In the genomic region with DNA sequence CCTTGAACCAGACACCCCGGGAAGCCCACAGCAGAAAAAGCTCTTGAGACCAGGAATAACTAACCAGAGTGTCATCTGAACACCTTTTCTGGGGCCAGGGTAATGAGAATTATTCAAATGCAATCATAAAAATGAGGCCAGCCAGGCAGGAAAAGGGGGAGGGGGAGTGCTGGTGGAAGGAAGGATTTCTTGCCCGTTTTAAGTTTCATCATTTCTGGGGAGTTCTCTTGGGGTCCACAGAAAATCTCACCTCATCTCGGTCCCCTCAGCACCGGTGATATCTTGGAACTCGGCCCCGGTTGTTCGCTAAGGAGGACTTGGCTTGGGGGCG, we compare ENCODE assay signal across 7 cellular contexts. TPM values are rescaled to one million over a fixed set of nuclear protein-coding genes. Genes with fewer than 3 reads are reported as not detected.
A peak's percentile ranks its signal among the peaks of the same experiment; 100 is the strongest.
DNase-seq lines count a peak whose midpoint lies in the region; ATAC-seq, FAIRE-seq and TF ChIP-seq lines count a peak whose summit lies in the region.

No MANE protein-coding gene starts in this region.

- no peak overlapping the region for H2BK5ac ChIP-seq in IMR-90 (ENCODE audit: low read depth, low read length, poor library complexity, severe bottlenecking)

- no peaks in the 10 kb centered on the region for H3K36me3 Mint-ChIP-seq in activated T-helper 1 cell treated with anti-CD3 and anti-CD28 coated beads, Interleukin-12 subunit alpha, Interleukin-12 subunit beta, Interleukin-2, Interleukin-4 antibody, amounts not matched to agents 30 ng/mL and 10 ng/mL and 1 ng/mL, durations not matched to agents 14 hours and 24 hours and 36 hours (ENCODE audit: low read depth)

- H3K9me3 ChIP-seq in IMR-90 (ENCODE audit: control insufficient read depth, insufficient read depth, low read length) (no peaks in the 10 kb centered on the region), iPS-20b (ENCODE audit: insufficient read depth, low read depth, low read length) (no peaks in the 10 kb centered on the region), smooth muscle cell (replicated peaks; ENCODE audit: low read depth) (no peaks in the 10 kb centered on the region)

- WGBS in IMR-90 (ENCODE audit: extremely low coverage in 2 of 2, insufficient read length in 1 of 2), 2 experiments = no CpG with 5 or more reads among the region's 8 CpGs
- WGBS in smooth muscle cell (ENCODE audit: low lambda C conversion rate) = 3% methylated on average over 8 of the region's 8 CpGs

- H2BK120ac ChIP-seq in IMR-90 (ENCODE audit: low read depth, low read length) = peak overlapping the region; percentile 73

- H3K9ac ChIP-seq in IMR-90 (ENCODE audit: low read depth, low read length) (peak overlapping the region; percentile 66; the same call in 1 of the 2 replicates), iPS-20b (ENCODE audit: low read depth, low read length) (peak overlapping the region; percentile 83; the same call in 1 of the 2 replicates), smooth muscle cell (ENCODE audit: low read depth) (no peak overlapping the region)

- ATAC-seq in IMR-90 (ENCODE audit: low read depth) = no peak
- no peak for ATAC-seq in omental fat pad (ENCODE audit: low FRiP score)

- no peak for TF ChIP-seq CTCF in IMR-90 (conservative IDR thresholded peaks at IDR 0.05; ENCODE audit: low read depth, low read length)
- TF ChIP-seq CTCF in smooth muscle cell (IDR thresholded peaks at IDR 0.05; ENCODE audit: borderline replicate concordance, insufficient read depth, poor library complexity, severe bottlenecking) = no peak
- no peak for TF ChIP-seq CTCF in omental fat pad (IDR thresholded peaks at IDR 0.05)

- H2BK20ac ChIP-seq in IMR-90 (ENCODE audit: low read depth, low read length) = no peak overlapping the region

- H4K20me1 ChIP-seq in IMR-90 (ENCODE audit: insufficient read depth, low read length) = no peaks in the 10 kb centered on the region
- peaks cover 14% of the 10 kb centered on the region for H4K20me1 ChIP-seq in smooth muscle cell (ENCODE audit: low read depth)

- intact Hi-C loops in IMR-90 (cut with micrococcal nuclease) = loop anchor here (1.0 kb wide), 3 partner anchors 99 to 241 kb away; no protein-coding TSS in a partner anchor
- intact Hi-C loops in activated T-helper 1 cell treated with anti-CD3 and anti-CD28 coated beads, Interleukin-12 subunit alpha, Interleukin-12 subunit beta, Interleukin-2, Interleukin-4 antibody, amounts not matched to agents 30 ng/mL and 10 ng/mL and 1 ng/mL, durations not matched to agents 14 hours and 24 hours and 36 hours (cut with micrococcal nuclease) = loop anchor here (1.0 to 10.0 kb wide), 2 partner anchors 53 to 241 kb away; a partner anchor contains a TSS

- H2AFZ ChIP-seq in IMR-90 (replicated peaks; ENCODE audit: low read length, poor library complexity) = peak overlapping the region; percentile 87
- H2AFZ ChIP-seq in smooth muscle cell (ENCODE audit: low read depth) = peak overlapping the region; percentile 17

- no peak overlapping the region for H4K91ac ChIP-seq in IMR-90 (ENCODE audit: insufficient read depth, low read depth, low read length)

- H2AK9ac ChIP-seq in IMR-90 (replicated peaks; ENCODE audit: low read depth, low read length, poor library complexity) = no peak overlapping the region

- CTCF ChIA-PET in IMR-90 (lab: Yijun Ruan, JAX) = interaction anchor here (1.5 to 2.2 kb wide), 3 partner anchors 16 to 182 kb away, joined by 4 to 8 read pairs (median 4); no protein-coding TSS in a partner anchor

- TF ChIP-seq POLR2A in IMR-90 (IDR thresholded peaks at IDR 0.05; ENCODE audit: low read depth, low read length) = no peak

- H3K27me3 ChIP-seq in IMR-90 (ENCODE audit: control insufficient read depth, insufficient read depth, low read length) (peaks cover 2% of the 10 kb centered on the region; the same call in 1 of the 2 replicates), iPS-20b (ENCODE audit: insufficient read depth, low read length) (peaks cover 39% of the 10 kb centered on the region), smooth muscle cell (ENCODE audit: low read depth) (no peaks in the 10 kb centered on the region)

- FAIRE-seq in RCC 7860 (lab: Jason Lieb, UNC) = no peak

- H3K4me3 ChIP-seq in IMR-90 (ENCODE audit: insufficient read depth, low read depth, low read length) = no peak overlapping the region
- H3K4me3 ChIP-seq in iPS-20b (ENCODE audit: low read length) = peak overlapping the region; percentile 63
- peak overlapping the region; percentile 78 for H3K4me3 ChIP-seq in smooth muscle cell

- H3K9me1 ChIP-seq in IMR-90 (ENCODE audit: insufficient read depth, low read length) = no peaks in the 10 kb centered on the region

- dilution Hi-C loops in IMR-90 (cut with HindIII; ENCODE audit: low sequenced_read_pairs, unreplicated experiment) = no loop called here

- H3K18ac ChIP-seq in IMR-90 (ENCODE audit: low read depth, low read length) = no peak overlapping the region; the same call in 1 of the 2 replicates

- H3K9me3 Mint-ChIP-seq in activated T-helper 1 cell treated with anti-CD3 and anti-CD28 coated beads, Interleukin-12 subunit alpha, Interleukin-12 subunit beta, Interleukin-2, Interleukin-4 antibody, amounts not matched to agents 30 ng/mL and 10 ng/mL and 1 ng/mL, durations not matched to agents 14 hours and 24 hours and 36 hours = no peaks in the 10 kb centered on the region

- H3K79me1 ChIP-seq in IMR-90 (ENCODE audit: low read depth in 1 of 2, low read length in 2 of 2) = 0 out of 4 replicates have a peak, but pooled peaks cover 0 to 2% of the 10 kb centered on the region in 2 experiments

- H3K27ac Mint-ChIP-seq in activated T-helper 1 cell treated with anti-CD3 and anti-CD28 coated beads, Interleukin-12 subunit alpha, Interleukin-12 subunit beta, Interleukin-2, Interleukin-4 antibody, amounts not matched to agents 30 ng/mL and 10 ng/mL and 1 ng/mL, durations not matched to agents 14 hours and 24 hours and 36 hours = no peak overlapping the region

- peak overlapping the region; percentile 39 for H3K4me3 Mint-ChIP-seq in activated T-helper 1 cell treated with anti-CD3 and anti-CD28 coated beads, Interleukin-12 subunit alpha, Interleukin-12 subunit beta, Interleukin-2, Interleukin-4 antibody, amounts not matched to agents 30 ng/mL and 10 ng/mL and 1 ng/mL, durations not matched to agents 14 hours and 24 hours and 36 hours

- peaks cover 20% of the 10 kb centered on the region for H3K79me2 ChIP-seq in smooth muscle cell (ENCODE audit: low read depth)

- H4K5ac ChIP-seq in IMR-90 (ENCODE audit: low read depth, low read length) = no peak overlapping the region; the same call in 1 of the 2 replicates

- no peak for DNase-seq in IMR-90
- no peak for DNase-seq in activated T-helper 1 cell treated with anti-CD3 and anti-CD28 coated beads, Interleukin-12 subunit alpha, Interleukin-12 subunit beta, Interleukin-2, Interleukin-4 antibody, amounts not matched to agents 30 ng/mL and 10 ng/mL and 1 ng/mL, durations not matched to agents 14 hours and 24 hours and 36 hours (ENCODE audit: low spot score)
- no peak for DNase-seq in smooth muscle cell (lab: John Stamatoyannopoulos, UW; ENCODE audit: unreplicated experiment)
- DNase-seq in RCC 7860 (ENCODE audit: low spot score) = no peak
- DNase-seq in omental fat pad (ENCODE audit: low spot score) = no peak
- DNase-seq in NK-92 (lab: John Stamatoyannopoulos, UW; ENCODE audit: unreplicated experiment) = no peak

- H3K4ac ChIP-seq in IMR-90 (ENCODE audit: low read depth, low read length) = 0 out of 2 replicates have a peak overlapping the region, but pooled peaks have one; percentile 38

- POLR2A ChIA-PET in IMR-90 (lab: Charles Lee; ENCODE audit: unreplicated experiment) = no interaction called here

- no peak overlapping the region; the same call in 1 of the 2 replicates for H3K56ac ChIP-seq in IMR-90 (ENCODE audit: extremely low read depth, insufficient read depth, low read length)

- BruUV-seq in IMR-90 (replicated peaks; lab: Mats Ljungman, UMichigan) = no TSS peak

- H3K23ac ChIP-seq in IMR-90 (ENCODE audit: low read depth, low read length) = peak overlapping the region; percentile 57; the same call in 1 of the 2 replicates

- no peak for TF ChIP-seq RAD21 in IMR-90 (IDR thresholded peaks at IDR 0.05; ENCODE audit: low read length)

- peaks cover 62% of the 10 kb centered on the region for H3K27me3 Mint-ChIP-seq in activated T-helper 1 cell treated with anti-CD3 and anti-CD28 coated beads, Interleukin-12 subunit alpha, Interleukin-12 subunit beta, Interleukin-2, Interleukin-4 antibody, amounts not matched to agents 30 ng/mL and 10 ng/mL and 1 ng/mL, durations not matched to agents 14 hours and 24 hours and 36 hours (ENCODE audit: insufficient read depth)

- in situ Hi-C loops in IMR-90 (cut with MboI; ENCODE audit: low sequenced_read_pairs) = loop anchor here (5.0 to 10.0 kb wide), 2 partner anchors 183 to 241 kb away; no protein-coding TSS in a partner anchor

- H2BK15ac ChIP-seq in IMR-90 (ENCODE audit: low read depth, low read length) = no peak overlapping the region

- H4K8ac ChIP-seq in IMR-90 (ENCODE audit: low read depth in 2 of 2, low read length in 2 of 2) = no peak overlapping the region; a peak in 1 of 4 replicates

- H3K4me1 Mint-ChIP-seq in activated T-helper 1 cell treated with anti-CD3 and anti-CD28 coated beads, Interleukin-12 subunit alpha, Interleukin-12 subunit beta, Interleukin-2, Interleukin-4 antibody, amounts not matched to agents 30 ng/mL and 10 ng/mL and 1 ng/mL, durations not matched to agents 14 hours and 24 hours and 36 hours (ENCODE audit: low read depth) = peaks cover 16% of the 10 kb centered on the region

- H3K4me2 ChIP-seq in IMR-90 (ENCODE audit: low read depth, low read length) (peak overlapping the region; percentile 72; the same call in 1 of the 2 replicates), smooth muscle cell (peak overlapping the region; percentile 95)

- H3K36me3 ChIP-seq in IMR-90 (ENCODE audit: control insufficient read depth, insufficient read depth, low read length) (no peaks in the 10 kb centered on the region), iPS-20b (ENCODE audit: insufficient read depth, low read depth, low read length) (no peaks in the 10 kb centered on the region), smooth muscle cell (ENCODE audit: low read depth) (no peaks in the 10 kb centered on the region)

- 0 out of 2 replicates have a peak overlapping the region, but pooled peaks have one; percentile 43 for H3K14ac ChIP-seq in IMR-90 (replicated peaks; ENCODE audit: low read depth, low read length)

- H3K4me1 ChIP-seq in IMR-90 (ENCODE audit: control insufficient read depth, insufficient read depth, low read length) (peaks cover 4% of the 10 kb centered on the region), iPS-20b (ENCODE audit: insufficient read depth, low read length) (peaks cover 43% of the 10 kb centered on the region), smooth muscle cell (ENCODE audit: low read depth) (peaks cover 36% of the 10 kb centered on the region)

- no peak overlapping the region for H2AK5ac ChIP-seq in IMR-90 (ENCODE audit: low read depth, low read length)

- H3K27ac ChIP-seq in IMR-90 (ENCODE audit: insufficient read depth, low read length) (peak overlapping the region; percentile 53; the same call in 1 of the 2 replicates), iPS-20b (ENCODE audit: low read length) (peak overlapping the region; percentile 80), smooth muscle cell (ENCODE audit: low read depth) (no peak overlapping the region)

- H3F3A ChIP-seq in smooth muscle cell (ENCODE audit: low read depth) = peaks cover 8% of the 10 kb centered on the region

RNA-seq across cellular contexts. Expression of a gene that starts 0.5 kb away (rescaled TPM):
- 0.72 and 1.1 TPM in 2 replicates for total RNA-seq in IMR-90 (2012; rRNA removed)
- polyA plus RNA-seq in IMR-90 (2012; rRNA removed) = 1.7 and 2.3 TPM in 2 replicates
- 1.4 and 1.6 TPM in 2 replicates for polyA plus RNA-seq in IMR-90 (2012; cell fraction: cytosol; rRNA removed)
- polyA plus RNA-seq in IMR-90 (2012; cell fraction: nucleus; rRNA removed; ENCODE audit: low replicate concordance) = 1.7 and 2.4 TPM in 2 replicates
- not detected in 2 replicates for total RNA-seq in activated T-helper 1 cell treated with anti-CD3 and anti-CD28 coated beads, Interleukin-12 subunit alpha, Interleukin-12 subunit beta, Interleukin-2, Interleukin-4 antibody, amounts not matched to agents 30 ng/mL and 10 ng/mL and 1 ng/mL, durations not matched to agents 14 hours and 24 hours and 36 hours
- total RNA-seq in smooth muscle cell = 6.5 and 7.2 TPM in 2 replicates
- 6.0 and 7.9 TPM in 2 replicates for polyA plus RNA-seq in smooth muscle cell
- total RNA-seq in omental fat pad = 1 to 10 TPM in 2 of 4 donors, under 1 TPM in 2; 0.19 to 2.7 (median 0.82) TPM

RNA-seq across cellular contexts. Expression of a gene that starts 52.6 kb away (rescaled TPM):
- total RNA-seq in IMR-90 (2012; rRNA removed) (19.4 and 24.4 TPM in 2 replicates), smooth muscle cell (22.1 and 24.5 TPM in 2 replicates), omental fat pad (10 to 100 TPM; 17.0 to 24.4 (median 21.9) TPM)
- polyA plus RNA-seq in IMR-90 (2012; rRNA removed) (17.7 and 23.0 TPM in 2 replicates), smooth muscle cell (22.7 and 30.7 TPM in 2 replicates)
- polyA plus RNA-seq in IMR-90 (2012; cell fraction: cytosol; rRNA removed) = 22.3 and 22.4 TPM in 2 replicates
- polyA plus RNA-seq in IMR-90 (2012; cell fraction: nucleus; rRNA removed; ENCODE audit: low replicate concordance) = 16.7 and 47.5 TPM in 2 replicates
- total RNA-seq in activated T-helper 1 cell treated with anti-CD3 and anti-CD28 coated beads, Interleukin-12 subunit alpha, Interleukin-12 subunit beta, Interleukin-2, Interleukin-4 antibody, amounts not matched to agents 30 ng/mL and 10 ng/mL and 1 ng/mL, durations not matched to agents 14 hours and 24 hours and 36 hours = 14.6 and 18.0 TPM in 2 replicates
